In genomic region chr6:3356824-3357420, GRCh38 we compare ENCODE assay signal across 9 cellular contexts.
DNase-seq lines count a peak whose midpoint lies in the region; ATAC-seq and TF ChIP-seq lines count a peak whose summit lies in the region.
"Had no signal": no experiment of that assay in that cellular context is flagged by ENCODE, and none has a peak within 500 bp of the region (broad histone marks: within the 10 kb centered on the region; RNA-seq: fewer than 3 reads in every experiment).

No MANE protein-coding gene starts in this region.

- CTCF ChIA-PET in HEK293 (lab: Yijun Ruan, JAX): interaction anchor here (0.7 to 1.1 kb wide), 3 partner anchors 14 to 77 kb away, joined by 3 to 4 read pairs (median 3); no protein-coding TSS in a partner anchor

- TF ChIP-seq CTCF in HEK293 (tag by site-specific recombination; IDR thresholded peaks at IDR 0.05) (no peak), RWPE2 (IDR thresholded peaks at IDR 0.05; ENCODE audit: poor library complexity, severe bottlenecking) (no peak)

- H3K27me3 ChIP-seq in RWPE2 (ENCODE audit: insufficient read depth, poor library complexity, severe bottlenecking): no peaks in the 10 kb centered on the region
- H3K27me3 ChIP-seq: brain microvascular endothelial cell had no signal

- POLR2A ChIA-PET in HEK293 (lab: Yijun Ruan, JAX): no interaction called here

- peaks cover 15% of the 10 kb centered on the region for H3K4me1 ChIP-seq in HEK293 (ENCODE audit: control insufficient read depth, insufficient read depth, low read length)
- H3K4me1 ChIP-seq in RWPE2 (ENCODE audit: insufficient read depth, poor library complexity, severe bottlenecking): peaks cover 21% of the 10 kb centered on the region

- H3K36me3 ChIP-seq in HEK293 (ENCODE audit: control insufficient read depth in 2 of 2, insufficient read depth in 1 of 2, low read length in 2 of 2) (no peaks in the 10 kb centered on the region), RWPE2 (ENCODE audit: low read depth) (no peaks in the 10 kb centered on the region)
- H3K36me3 ChIP-seq: brain microvascular endothelial cell had no signal

- H3K9me3 ChIP-seq in HEK293 (ENCODE audit: control insufficient read depth, insufficient read depth, low read depth, low read length): no peaks in the 10 kb centered on the region
- no peaks in the 10 kb centered on the region for H3K9me3 ChIP-seq in RWPE2 (ENCODE audit: severe bottlenecking)

- no peak for DNase-seq in RWPE2 (ENCODE audit: low spot score)
- no peak for DNase-seq in left ventricle myocardium superior
- DNase-seq in NCI-H1930 (lab: John Stamatoyannopoulos, UW): no peak
- DNase-seq: brain microvascular endothelial cell had no signal

- H3K4me3 ChIP-seq in HEK293 (ENCODE audit: low read depth, low read length) (no peak overlapping the region), RWPE2 (ENCODE audit: severe bottlenecking) (no peak overlapping the region), skin epidermis (peak overlapping the region in 1 of 7 experiments; percentile 30)

- intact Hi-C loops in left ventricle myocardium superior (cut with micrococcal nuclease): no loop called here

- H3K27ac ChIP-seq in HEK293 (ENCODE audit: extremely low read depth, low read depth, low read length): peak overlapping the region; percentile 32; the same call in 1 of the 2 replicates
- H3K27ac ChIP-seq in RWPE2 (ENCODE audit: poor library complexity, severe bottlenecking): peak overlapping the region; percentile 21
- H3K27ac ChIP-seq in skin epidermis: peak overlapping the region in 19 of 21 experiments; percentile 50 to 93 (median 85)

- ATAC-seq in RWPE2 (ENCODE audit: low read depth): no peak
- ATAC-seq in left ventricle myocardium superior: peak; percentile 11
- ATAC-seq in HG03025 (IDR thresholded peaks at IDR 0.05; ENCODE audit: low FRiP score, unreplicated experiment): no peak
- no peak for ATAC-seq in GM19455 (IDR thresholded peaks at IDR 0.05; ENCODE audit: unreplicated experiment)
- ATAC-seq in GM21528 (IDR thresholded peaks at IDR 0.05; ENCODE audit: low FRiP score, unreplicated experiment): no peak

TF ChIP-seq in HEK293, 187 proteins besides CTCF, POLR2A, EP300 and RAD21:
- TF ChIP-seq WT1 (tag by site-specific recombination; IDR thresholded peaks at IDR 0.05) (peak; percentile 88), PRDM6 (tag by site-specific recombination; IDR thresholded peaks at IDR 0.05) (peak; percentile 39), ZNF391 (tag by site-specific recombination; IDR thresholded peaks at IDR 0.05; ENCODE audit: borderline replicate concordance, low read depth) (no peak), ZNF624 (tag by site-specific recombination; IDR thresholded peaks at IDR 0.05) (no peak), ZBTB48 (tag by site-specific recombination; IDR thresholded peaks at IDR 0.05) (0 out of 2 replicates have a peak, but pooled peaks have one; percentile 28), BCL11B (tag by site-specific recombination; IDR thresholded peaks at IDR 0.05; ENCODE audit: low read depth) (no peak), ZNF121 (tag by site-specific recombination; IDR thresholded peaks at IDR 0.05) (no peak)
TF ChIP-seq in HEK293: peak in this region for 3.

Comparison
In these comparisons a context has a peak if more than half of its experiments do, and no peak if none do; other contexts are left out.
1. H3K27ac ChIP-seq: peak in every context shown above with its lines; median percentile 85 in skin epidermis; 32 in HEK293; 21 in RWPE2.